ENCODE assay signal across 33 cellular contexts in the genomic region with DNA sequence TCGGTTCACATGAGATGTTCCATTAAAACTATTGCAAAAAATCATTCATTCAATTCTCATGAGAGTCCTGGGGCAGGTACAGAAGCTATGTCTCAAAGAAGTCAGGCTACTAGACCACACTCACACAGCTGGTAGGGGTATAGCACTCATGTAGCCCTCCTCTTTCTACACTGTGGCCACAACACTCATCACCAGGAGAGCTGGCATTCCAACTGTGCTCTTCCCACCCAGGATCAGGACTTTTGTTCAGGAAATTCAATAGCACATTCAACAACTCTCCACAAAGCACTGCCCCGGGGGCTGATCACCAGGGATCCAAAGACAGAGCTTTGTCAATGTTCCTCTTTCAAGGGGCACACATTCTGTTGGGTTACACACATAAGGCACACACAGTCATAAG. TPM values are rescaled to one million over a fixed set of nuclear protein-coding genes. Genes with fewer than 3 reads are reported as not detected.
"Had no signal": no experiment of that assay in that cellular context is flagged by ENCODE, and none has a peak within 500 bp of the region (broad histone marks: within the 10 kb centered on the region; RNA-seq: fewer than 3 reads in every experiment).

No MANE protein-coding gene starts in this region.

- H3K9me3 Mint-ChIP-seq: nephron progenitor cell; stimulated activated memory B cell treated with anti-CD40 and anti-IgM and Interleukin-4, amounts not matched to agents 10 μg/mL and 1 μg/mL and 100 μg/mL, for 72 hours had no signal

- H3K36me3 ChIP-seq: esophagus muscularis mucosa, heart left ventricle, left ventricle myocardium inferior, lower lobe of right lung, ovary, sigmoid colon, spleen, tibial nerve, upper lobe of left lung had no signal

- DNase-seq: central memory CD4-positive, alpha-beta T cell; effector CD8-positive, alpha-beta T cell; foreskin keratinocyte; heart left ventricle; hippocampal formation; kidney glomerular epithelial cell; left colon; left ventricle myocardium inferior; lower lobe of right lung; naive thymus-derived CD8-positive, alpha-beta T cell; nephron progenitor cell; occipital lobe; ovary; psoas muscle; right cardiac atrium; sigmoid colon; spleen; stimulated activated CD4-positive, alpha-beta T cell treated with anti-CD3 and anti-CD28 coated beads, Interleukin-4, amount 100 ng/mL, for 4 hours; stimulated activated naive CD8-positive, alpha-beta T cell treated with anti-CD3 and anti-CD28 coated beads, Interleukin-15, Interleukin-2, amounts not matched to agents 100 U/mL and 50 U/mL, for 24 hours; substantia nigra; testis; upper lobe of left lung had no signal

- ATAC-seq: foreskin keratinocyte; heart left ventricle; left colon; lower lobe of right lung; naive thymus-derived CD8-positive, alpha-beta T cell; psoas muscle; right cardiac atrium; stimulated activated memory B cell treated with anti-CD40 and anti-IgM and Interleukin-4, amounts not matched to agents 10 μg/mL and 1 μg/mL and 100 μg/mL, for 72 hours; stimulated activated naive CD8-positive, alpha-beta T cell treated with anti-CD3 and anti-CD28 coated beads, Interleukin-15, Interleukin-2, amounts not matched to agents 100 U/mL and 50 U/mL, for 24 hours had no signal

- H3K36me3 Mint-ChIP-seq: mesothelial cell of epicardium; naive thymus-derived CD8-positive, alpha-beta T cell; stimulated activated memory B cell treated with anti-CD40 and anti-IgM and Interleukin-4, amounts not matched to agents 10 μg/mL and 1 μg/mL and 100 μg/mL, for 72 hours had no signal

- H3K4me1 ChIP-seq: esophagus muscularis mucosa, foreskin keratinocyte, left ventricle myocardium inferior, lower lobe of right lung, psoas muscle, sigmoid colon, spleen, testis, tibial nerve, upper lobe of left lung had no signal

- H3K27me3 ChIP-seq: foreskin keratinocyte, heart left ventricle, ovary, testis, tibial nerve, upper lobe of left lung had no signal

- H3K4me3 Mint-ChIP-seq: dendritic cell treated with granulocyte-macrophage colony-stimulating factor and Interleukin-4, amounts not matched to agents 40 ng/mL and 50 ng/mL, for 4 days; mesothelial cell of epicardium; naive thymus-derived CD8-positive, alpha-beta T cell; nephron progenitor cell; stimulated activated memory B cell treated with anti-CD40 and anti-IgM and Interleukin-4, amounts not matched to agents 10 μg/mL and 1 μg/mL and 100 μg/mL, for 72 hours had no signal

- H3K9me3 ChIP-seq: esophagus muscularis mucosa, heart left ventricle, left ventricle myocardium inferior, lower lobe of right lung, ovary, psoas muscle, sigmoid colon, spleen, testis, tibial nerve, upper lobe of left lung had no signal

- H3K27ac Mint-ChIP-seq: dendritic cell treated with granulocyte-macrophage colony-stimulating factor and Interleukin-4, amounts not matched to agents 40 ng/mL and 50 ng/mL, for 4 days; mesothelial cell of epicardium; naive thymus-derived CD8-positive, alpha-beta T cell; nephron progenitor cell; stimulated activated memory B cell treated with anti-CD40 and anti-IgM and Interleukin-4, amounts not matched to agents 10 μg/mL and 1 μg/mL and 100 μg/mL, for 72 hours had no signal

- H3K27ac ChIP-seq: esophagus muscularis mucosa, foreskin keratinocyte, heart left ventricle, left ventricle myocardium inferior, lower lobe of right lung, ovary, psoas muscle, sigmoid colon, skin epidermis, spleen, testis, tibial nerve, upper lobe of left lung had no signal

- H3K4me3 ChIP-seq: esophagus muscularis mucosa, heart left ventricle, left ventricle myocardium inferior, lower lobe of right lung, ovary, psoas muscle, sigmoid colon, skin epidermis, spleen, testis, tibial nerve, upper lobe of left lung had no signal

- H3K4me1 Mint-ChIP-seq: naive thymus-derived CD8-positive, alpha-beta T cell; nephron progenitor cell; stimulated activated memory B cell treated with anti-CD40 and anti-IgM and Interleukin-4, amounts not matched to agents 10 μg/mL and 1 μg/mL and 100 μg/mL, for 72 hours had no signal

- H3K27me3 Mint-ChIP-seq: dendritic cell treated with granulocyte-macrophage colony-stimulating factor and Interleukin-4, amounts not matched to agents 40 ng/mL and 50 ng/mL, for 4 days; stimulated activated memory B cell treated with anti-CD40 and anti-IgM and Interleukin-4, amounts not matched to agents 10 μg/mL and 1 μg/mL and 100 μg/mL, for 72 hours had no signal

RNA-seq across cellular contexts. Expression of a gene that starts 31.0 kb away (rescaled TPM):
- total RNA-seq: cerebellum; endothelial cell of umbilical vein; epithelial cell of proximal tubule; foreskin keratinocyte; glomerular endothelial cell; heart left ventricle; left ventricle myocardium inferior; lower lobe of right lung; mesothelial cell of epicardium; naive thymus-derived CD8-positive, alpha-beta T cell; ovary; renal cortical epithelial cell; spleen; tibial nerve had no signal
- polyA plus RNA-seq: endothelial cell of umbilical vein; foreskin keratinocyte; heart left ventricle; naive thymus-derived CD8-positive, alpha-beta T cell; ovary; right cardiac atrium had no signal
